Comparison of ENCODE assay signal across 14 cellular contexts in the genomic region with DNA sequence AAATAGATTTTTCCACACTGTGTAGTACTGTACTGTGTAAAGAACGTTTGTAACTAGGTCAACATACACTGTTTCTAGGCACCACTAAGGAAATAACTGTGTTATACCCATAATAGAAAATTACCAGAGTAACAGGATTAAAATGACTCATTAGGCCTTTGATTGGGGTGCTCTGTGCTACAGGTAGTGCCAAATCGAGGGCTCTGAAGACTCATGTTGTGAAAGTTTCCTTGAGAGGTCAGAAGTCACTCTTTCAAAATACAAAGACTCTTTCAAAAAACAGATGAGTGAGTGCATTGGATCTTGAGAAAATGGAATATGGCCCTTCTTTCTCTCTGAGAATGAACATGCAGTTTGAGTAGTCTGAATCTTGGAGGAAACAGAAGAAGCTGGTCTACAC.
DNase-seq lines count a peak whose midpoint lies in the region; ATAC-seq and TF ChIP-seq lines count a peak whose summit lies in the region.
"Had no signal": no experiment of that assay in that cellular context is flagged by ENCODE, and none has a peak within 500 bp of the region (broad histone marks: within the 10 kb centered on the region; RNA-seq: fewer than 3 reads in every experiment).

No MANE protein-coding gene starts in this region.

- peaks cover 16 to 37% (median 25%) of the 10 kb centered on the region in 4 donors for H3K4me1 Mint-ChIP-seq in CD4-positive, alpha-beta memory T cell
- peaks cover 60% of the 10 kb centered on the region for H3K4me1 Mint-ChIP-seq in activated T-helper 2 cell treated with anti-CD3 and anti-CD28 coated beads, Interferon-gamma antibody, Interleukin-2, Interleukin-4, amounts not matched to agents 10 μg/mL and 5 μg/mL and 100 μg/mL, durations not matched to agents 14 hours and 24 hours and 36 hours (ENCODE audit: low read depth)

- ATAC-seq in GM18907 (IDR thresholded peaks at IDR 0.05; ENCODE audit: unreplicated experiment) = peak; percentile 53
- peak; percentile 74 for ATAC-seq in HG02938 (IDR thresholded peaks at IDR 0.05; ENCODE audit: unreplicated experiment)
- ATAC-seq in SK-N-SH treated with all-trans-retinoic acid at 6 μM for 48 hours = no peak
- ATAC-seq: psoas muscle had no signal

- H3K27me3 ChIP-seq in CD4-positive, alpha-beta memory T cell (ENCODE audit: insufficient read depth, low read length) = no peaks in the 10 kb centered on the region

- DNase-seq in CD4-positive, alpha-beta memory T cell = peak in 4 of 5 donors; percentile 23 to 31 (median 26)
- no peak for DNase-seq in activated T-helper 2 cell treated with anti-CD3 and anti-CD28 coated beads, Interferon-gamma antibody, Interleukin-2, Interleukin-4, amounts not matched to agents 10 μg/mL and 5 μg/mL and 100 μg/mL, durations not matched to agents 14 hours and 24 hours and 36 hours (ENCODE audit: low spot score)
- no peak for DNase-seq in GM13976 (ENCODE audit: low spot score)
- DNase-seq in RWPE1 (ENCODE audit: low spot score) = no peak
- DNase-seq in DMS79 (lab: John Stamatoyannopoulos, UW) = no peak
- DNase-seq: COR-L47; effector CD4-positive, alpha-beta T cell; GOT3; kidney; NCI-H1092 treated with DMSO at 0.1 percent for 48 hours; psoas muscle had no signal

- CTCF ChIA-PET in CD4-positive, alpha-beta memory T cell (lab: Charles Lee; ENCODE audit: partially characterized antibody) = no interaction called here
- CTCF ChIA-PET in RWPE1 (lab: Yijun Ruan, JAX) = no interaction called here

- H3K36me3 ChIP-seq in CD4-positive, alpha-beta memory T cell (ENCODE audit: insufficient read depth, low read length) = no peaks in the 10 kb centered on the region

- H3K36me3 Mint-ChIP-seq in CD4-positive, alpha-beta memory T cell = no peaks in the 10 kb centered on the region
- H3K36me3 Mint-ChIP-seq in activated T-helper 2 cell treated with anti-CD3 and anti-CD28 coated beads, Interferon-gamma antibody, Interleukin-2, Interleukin-4, amounts not matched to agents 10 μg/mL and 5 μg/mL and 100 μg/mL, durations not matched to agents 14 hours and 24 hours and 36 hours (ENCODE audit: low read depth) = peaks cover 24% of the 10 kb centered on the region

- intact Hi-C loops in CD4-positive, alpha-beta memory T cell (cut with micrococcal nuclease) = no loop called here
- intact Hi-C loops in activated T-helper 2 cell treated with anti-CD3 and anti-CD28 coated beads, Interferon-gamma antibody, Interleukin-2, Interleukin-4, amounts not matched to agents 10 μg/mL and 5 μg/mL and 100 μg/mL, durations not matched to agents 14 hours and 24 hours and 36 hours (cut with micrococcal nuclease) = loop anchor here (1.0 kb wide), 2 partner anchors 8 to 38 kb away; no protein-coding TSS in a partner anchor

- in situ Hi-C loops in GM13976 (cut with MboI; ENCODE audit: low sequenced_read_pairs, unreplicated experiment) = loop anchor here (5.0 to 10.0 kb wide), 2 partner anchors 42 to 101 kb away; no protein-coding TSS in a partner anchor

- H3K27ac ChIP-seq in CD4-positive, alpha-beta memory T cell (ENCODE audit: low read depth, low read length) = peak overlapping the region; percentile 39
- no peak overlapping the region for H3K27ac ChIP-seq in RWPE1
- H3K27ac ChIP-seq: psoas muscle had no signal

- H3K4me3 Mint-ChIP-seq in CD4-positive, alpha-beta memory T cell = peak overlapping the region in 2 of 8 donors; percentile 5 to 10
- no peak overlapping the region for H3K4me3 Mint-ChIP-seq in activated T-helper 2 cell treated with anti-CD3 and anti-CD28 coated beads, Interferon-gamma antibody, Interleukin-2, Interleukin-4, amounts not matched to agents 10 μg/mL and 5 μg/mL and 100 μg/mL, durations not matched to agents 14 hours and 24 hours and 36 hours (ENCODE audit: low read depth)

- peaks cover 20% of the 10 kb centered on the region for H3K4me1 ChIP-seq in CD4-positive, alpha-beta memory T cell (ENCODE audit: insufficient read depth, low read length)
- H3K4me1 ChIP-seq: psoas muscle had no signal

- H3K27me3 Mint-ChIP-seq in CD4-positive, alpha-beta memory T cell = no peaks in the 10 kb centered on the region
- H3K27me3 Mint-ChIP-seq in activated T-helper 2 cell treated with anti-CD3 and anti-CD28 coated beads, Interferon-gamma antibody, Interleukin-2, Interleukin-4, amounts not matched to agents 10 μg/mL and 5 μg/mL and 100 μg/mL, durations not matched to agents 14 hours and 24 hours and 36 hours (ENCODE audit: low read depth) = no peaks in the 10 kb centered on the region

- no peak overlapping the region for H3K4me3 ChIP-seq in CD4-positive, alpha-beta memory T cell (ENCODE audit: low read length in 2 of 2)
- H3K4me3 ChIP-seq: psoas muscle had no signal

- POLR2A ChIA-PET in CD4-positive, alpha-beta memory T cell (lab: Charles Lee; ENCODE audit: partially characterized antibody) = no interaction called here
- POLR2A ChIA-PET in RWPE1 (lab: Yijun Ruan, JAX; ENCODE audit: low non-redundant PET) = no interaction called here

- no peaks in the 10 kb centered on the region for H3K9me3 ChIP-seq in CD4-positive, alpha-beta memory T cell (ENCODE audit: control insufficient read depth in 1 of 2, low read length in 2 of 2)
- H3K9me3 ChIP-seq: psoas muscle had no signal

- peak overlapping the region; percentile 16 to 82 (median 71) for H3K27ac Mint-ChIP-seq in CD4-positive, alpha-beta memory T cell
- peak overlapping the region; percentile 93 for H3K27ac Mint-ChIP-seq in activated T-helper 2 cell treated with anti-CD3 and anti-CD28 coated beads, Interferon-gamma antibody, Interleukin-2, Interleukin-4, amounts not matched to agents 10 μg/mL and 5 μg/mL and 100 μg/mL, durations not matched to agents 14 hours and 24 hours and 36 hours

- TF ChIP-seq CTCF in GM13976 (IDR thresholded peaks at IDR 0.05; ENCODE audit: borderline replicate concordance, control extremely low read depth, extremely low read depth, insufficient read depth, missing control alignments) (no peak), RWPE1 (conservative IDR thresholded peaks at IDR 0.05; ENCODE audit: low read depth) (no peak)

- peaks cover 0 to 5% (median 0%) of the 10 kb centered on the region in 8 donors for H3K9me3 Mint-ChIP-seq in CD4-positive, alpha-beta memory T cell
- peaks cover 18% of the 10 kb centered on the region for H3K9me3 Mint-ChIP-seq in activated T-helper 2 cell treated with anti-CD3 and anti-CD28 coated beads, Interferon-gamma antibody, Interleukin-2, Interleukin-4, amounts not matched to agents 10 μg/mL and 5 μg/mL and 100 μg/mL, durations not matched to agents 14 hours and 24 hours and 36 hours

TF ChIP-seq in SK-N-SH treated with all-trans-retinoic acid at 6 μM for 48 hours, 23 proteins besides CTCF, POLR2A, EP300 and RAD21 (continues in another document):
- no peak for TF ChIP-seq PATZ1 (CRISPR knock-in tag; IDR thresholded peaks at IDR 0.05; ENCODE audit: borderline replicate concordance)
- TF ChIP-seq, protein P1, sequence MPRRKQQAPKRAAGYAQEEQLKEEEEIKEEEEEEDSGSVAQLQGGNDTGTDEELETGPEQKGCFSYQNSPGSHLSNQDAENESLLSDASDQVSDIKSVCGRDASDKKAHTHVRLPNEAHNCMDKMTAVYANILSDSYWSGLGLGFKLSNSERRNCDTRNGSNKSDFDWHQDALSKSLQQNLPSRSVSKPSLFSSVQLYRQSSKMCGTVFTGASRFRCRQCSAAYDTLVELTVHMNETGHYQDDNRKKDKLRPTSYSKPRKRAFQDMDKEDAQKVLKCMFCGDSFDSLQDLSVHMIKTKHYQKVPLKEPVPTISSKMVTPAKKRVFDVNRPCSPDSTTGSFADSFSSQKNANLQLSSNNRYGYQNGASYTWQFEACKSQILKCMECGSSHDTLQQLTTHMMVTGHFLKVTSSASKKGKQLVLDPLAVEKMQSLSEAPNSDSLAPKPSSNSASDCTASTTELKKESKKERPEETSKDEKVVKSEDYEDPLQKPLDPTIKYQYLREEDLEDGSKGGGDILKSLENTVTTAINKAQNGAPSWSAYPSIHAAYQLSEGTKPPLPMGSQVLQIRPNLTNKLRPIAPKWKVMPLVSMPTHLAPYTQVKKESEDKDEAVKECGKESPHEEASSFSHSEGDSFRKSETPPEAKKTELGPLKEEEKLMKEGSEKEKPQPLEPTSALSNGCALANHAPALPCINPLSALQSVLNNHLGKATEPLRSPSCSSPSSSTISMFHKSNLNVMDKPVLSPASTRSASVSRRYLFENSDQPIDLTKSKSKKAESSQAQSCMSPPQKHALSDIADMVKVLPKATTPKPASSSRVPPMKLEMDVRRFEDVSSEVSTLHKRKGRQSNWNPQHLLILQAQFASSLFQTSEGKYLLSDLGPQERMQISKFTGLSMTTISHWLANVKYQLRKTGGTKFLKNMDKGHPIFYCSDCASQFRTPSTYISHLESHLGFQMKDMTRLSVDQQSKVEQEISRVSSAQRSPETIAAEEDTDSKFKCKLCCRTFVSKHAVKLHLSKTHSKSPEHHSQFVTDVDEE (CRISPR knock-in tag; IDR thresholded peaks at IDR 0.05) = no peak
- TF ChIP-seq CSRNP3 (CRISPR knock-in tag; IDR thresholded peaks at IDR 0.05) = no peak

Comparison
In these comparisons a context has a peak if more than half of its experiments do, and no peak if none do; other contexts are left out.
1. DNase-seq: peak in CD4-positive, alpha-beta memory T cell (4 of 5); none in activated T-helper 2 cell treated with anti-CD3 and anti-CD28 coated beads, Interferon-gamma antibody, Interleukin-2, Interleukin-4, amounts not matched to agents 10 μg/mL and 5 μg/mL and 100 μg/mL, durations not matched to agents 14 hours and 24 hours and 36 hours (single experiment), GM13976 (single experiment), RWPE1 (single experiment) and DMS79 (single experiment).